In the genomic region with DNA sequence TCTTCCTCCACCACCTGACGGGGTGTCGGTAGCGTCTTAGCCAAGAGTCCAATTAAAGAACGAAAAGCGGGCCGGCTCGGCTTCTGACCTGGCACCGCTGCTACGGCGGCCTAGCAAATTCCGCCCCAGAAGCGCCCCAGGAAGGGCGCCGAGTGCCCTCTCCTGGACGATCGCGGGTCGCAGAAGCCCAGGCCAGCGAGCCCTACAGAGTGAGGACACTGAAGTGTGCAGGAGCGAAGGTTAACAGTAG, we compare ENCODE assay signal across 6 cellular contexts. TPM values are rescaled to one million over a fixed set of nuclear protein-coding genes. Genes with fewer than 3 reads are reported as not detected.
DNase-seq lines count a peak whose midpoint lies in the region; ATAC-seq and TF ChIP-seq lines count a peak whose summit lies in the region.

No MANE protein-coding gene starts in this region.

- H3K4me1 ChIP-seq in ES-I3 (ENCODE audit: insufficient read depth, low read length): peaks cover 6% of the 10 kb centered on the region
- H3K4me1 ChIP-seq in psoas muscle: peaks cover 23% of the 10 kb centered on the region

- H3K27me3 ChIP-seq in psoas muscle (ENCODE audit: insufficient read depth in 3 of 3, low read length in 2 of 3): no peaks in the 10 kb centered on the region

- intact Hi-C loops in psoas muscle (cut with DNase I): loop anchor here (2.0 to 5.0 kb wide), 3 partner anchors 22 to 169 kb away; partner anchors contain the start of genes COX6B1 (in 1 of the 2) and TMEM147 (in 1 of the 2)

- peak; percentile 66 for DNase-seq in effector CD4-positive, alpha-beta T cell
- DNase-seq in psoas muscle (no peak), cortex of kidney (lab: John Stamatoyannopoulos, UW) (no peak), RKO (ENCODE audit: low spot score) (no peak)

- ATAC-seq in HG03139 (IDR thresholded peaks at IDR 0.05; ENCODE audit: unreplicated experiment): peak; percentile 8
- ATAC-seq in psoas muscle: peak; percentile 43 to 69 (median 55)

- H3K27ac ChIP-seq in psoas muscle: peak overlapping the region; percentile 94

- peak overlapping the region; percentile 90 for H3K4me3 ChIP-seq in psoas muscle

- TF ChIP-seq CTCF in psoas muscle (IDR thresholded peaks at IDR 0.05): no peak

- H3K9ac ChIP-seq in ES-I3 (ENCODE audit: low read depth, low read length): peak overlapping the region; percentile 80

- H3K9me3 ChIP-seq in ES-I3 (ENCODE audit: control insufficient read depth, insufficient read depth, low read length) (no peaks in the 10 kb centered on the region), psoas muscle (no peaks in the 10 kb centered on the region)

- H3K36me3 ChIP-seq in ES-I3 (ENCODE audit: insufficient read depth, low read length) (no peaks in the 10 kb centered on the region), psoas muscle (ENCODE audit: insufficient read depth in 1 of 2, low read depth in 1 of 2) (peaks cover 0 to 18% of the 10 kb centered on the region in 2 donors)

- 0 to 1% (median 0%) methylated on average over 19 to 20 of the region's 20 CpGs for WGBS in psoas muscle, 3 donors

RNA-seq across cellular contexts. Expression of gene KMT2B, which starts 1.1 kb away (rescaled TPM):
- total RNA-seq in psoas muscle: 10 to 100 TPM; 18.0 to 29.0 (median 23.4) TPM
- 10 to 100 TPM; 13.4 to 20.0 (median 19.2) TPM for polyA plus RNA-seq in psoas muscle

RNA-seq across cellular contexts. Expression of gene ZBTB32, which starts 12.3 kb away (rescaled TPM):
- not detected for total RNA-seq in psoas muscle
- polyA plus RNA-seq in psoas muscle: under 1 TPM in 2 of 3 donors, not detected in 1; 0.08 to 0.10 TPM

RNA-seq across cellular contexts. Expression of gene IGFLR1, which starts 25.6 kb away (rescaled TPM):
- 10 to 100 TPM in 1 of 4 donors, 1 to 10 TPM in 3; 2.0 to 12.4 (median 2.4) TPM for total RNA-seq in psoas muscle
- 10 to 100 TPM in 1 of 3 donors, 1 to 10 TPM in 2; 5.8 to 11.9 (median 9.9) TPM for polyA plus RNA-seq in psoas muscle

RNA-seq across cellular contexts. Expression of gene U2AF1L4, which starts 28.6 kb away (rescaled TPM):
- total RNA-seq in psoas muscle: 10 to 100 TPM; 13.3 to 28.7 (median 19.6) TPM
- polyA plus RNA-seq in psoas muscle: 10 to 100 TPM; 12.3 to 26.6 (median 13.6) TPM

RNA-seq across cellular contexts. Expression of gene PSENEN, which starts 28.8 kb away (rescaled TPM):
- total RNA-seq in psoas muscle: 10 to 100 TPM; 34.7 to 41.0 (median 36.7) TPM
- polyA plus RNA-seq in psoas muscle: 100 to 1,000 TPM in 1 of 3 donors, 10 to 100 TPM in 2; 61.6 to 116 (median 67.7) TPM
